ENCODE assay signal across 1 cellular context in the genomic region with DNA sequence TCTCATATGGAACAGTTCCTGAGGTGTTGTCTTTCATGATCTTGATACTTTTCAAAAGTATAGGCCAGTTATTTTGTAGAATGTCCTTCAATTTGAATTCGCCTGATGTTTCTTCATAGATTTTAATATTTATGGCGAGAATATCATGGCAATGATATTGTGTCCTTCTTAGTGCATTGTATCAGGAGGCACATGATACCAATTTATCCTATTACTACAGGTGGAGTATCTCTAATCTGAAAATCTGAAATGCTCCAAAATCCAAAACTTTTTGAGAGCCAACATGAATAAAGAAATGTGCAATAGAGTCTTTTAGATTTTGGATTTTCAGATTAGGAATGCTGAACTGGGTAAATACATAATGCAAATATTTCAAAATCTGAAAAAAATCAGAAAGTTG.
"Had no signal": no experiment of that assay in that cellular context is flagged by ENCODE, and none has a peak within 500 bp of the region (broad histone marks: within the 10 kb centered on the region; RNA-seq: fewer than 3 reads in every experiment).

No MANE protein-coding gene starts in this region.

- H3K4me3 ChIP-seq: GM12878 had no signal

- ATAC-seq: GM12878 had no signal
